Comparison of ENCODE assay signal across 1 cellular context in genomic region chr13:48402325-48402962, GRCh38.
TF ChIP-seq lines count a peak whose summit lies in the region.

No MANE protein-coding gene starts in this region.

TF ChIP-seq in GM12878, 131 proteins besides CTCF, POLR2A, EP300 and RAD21:
- TF ChIP-seq NFIC (IDR thresholded peaks at IDR 0.05; ENCODE audit: low read depth, low read length), result peak; percentile 16; the same call in 1 of the 2 replicates
- peak; percentile 24; the same call in 1 of the 2 replicates for TF ChIP-seq ATF2 (IDR thresholded peaks at IDR 0.05; ENCODE audit: low read length)
- peak; percentile 53 for TF ChIP-seq RUNX3 (IDR thresholded peaks at IDR 0.05; ENCODE audit: low read length)
- peak; percentile 51 for TF ChIP-seq JUNB (IDR thresholded peaks at IDR 0.05)
- no peak for TF ChIP-seq HDAC6 (IDR thresholded peaks at IDR 0.05; ENCODE audit: unreplicated experiment)
- no peak for TF ChIP-seq SPI1 (IDR thresholded peaks at IDR 0.05; ENCODE audit: borderline replicate concordance, insufficient read depth, low read depth, low read length)
TF ChIP-seq in GM12878: peak in this region for 4.
